Comparison of ENCODE assay signal across 1 cellular context in genomic region chrX:104318330-104319009, GRCh38.
A peak's percentile ranks its signal among the peaks of the same experiment; 100 is the strongest.
TF ChIP-seq lines count a peak whose summit lies in the region.

No MANE protein-coding gene starts in this region.

TF ChIP-seq in endothelial cell of umbilical vein, 7 proteins besides CTCF, POLR2A, EP300 and RAD21 (continued from another document):
- TF ChIP-seq MAX (IDR thresholded peaks at IDR 0.05; ENCODE audit: insufficient read depth, insufficient read length) (no peak), FOS (IDR thresholded peaks at IDR 0.05; ENCODE audit: borderline replicate concordance, insufficient read depth, low read length) (peak; percentile 74), EZH2 (IDR thresholded peaks at IDR 0.05; ENCODE audit: borderline replicate concordance, low read depth, low read length, severe bottlenecking) (no peak), JUN (IDR thresholded peaks at IDR 0.05; ENCODE audit: borderline replicate concordance, insufficient read depth, insufficient read length, low read depth) (no peak)
